Comparison of ENCODE assay signal across 25 cellular contexts in genomic region chr11:101354801-101355200, GRCh38.
"Had no signal": no experiment of that assay in that cellular context is flagged by ENCODE, and none has a peak within 500 bp of the region (broad histone marks: within the 10 kb centered on the region; RNA-seq: fewer than 3 reads in every experiment).

No MANE protein-coding gene starts in this region.

- DNase-seq: activated effector memory CD4-positive, alpha-beta T cell treated with anti-CD3 and anti-CD28 coated beads, Interleukin-2, amount 50 U/mL, for 16 hours; activated effector memory CD4-positive, alpha-beta T cell treated with Interleukin-2 at 50 U/mL for 16 hours; activated gamma-delta T cell; activated gamma-delta T cell treated with Interleukin-2 at 50 U/mL for 16 hours; activated naive CD4-positive, alpha-beta T cell; activated naive CD4-positive, alpha-beta T cell treated with anti-CD3 and anti-CD28 coated beads for 36 hours; activated naive CD4-positive, alpha-beta T cell treated with anti-CD3 and anti-CD28 coated beads, Interleukin-2, amount 10 ng/mL, durations not matched to agents 7 days and 5 days; activated naive CD4-positive, alpha-beta T cell treated with anti-CD3 and anti-CD28 coated beads, Interleukin-2, amount 50 U/mL, for 16 hours; activated naive CD4-positive, alpha-beta T cell treated with Interleukin-2 at 50 U/mL for 16 hours; activated naive CD8-positive, alpha-beta T cell treated with anti-CD3 and anti-CD28 coated beads for 36 hours; activated naive CD8-positive, alpha-beta T cell treated with anti-CD3 and anti-CD28 coated beads, Interleukin-2, amount 10 ng/mL, durations not matched to agents 7 days and 5 days; activated naive CD8-positive, alpha-beta T cell treated with anti-CD3 and anti-CD28 coated beads, Interleukin-2, amount 50 U/mL, for 24 hours; activated T-cell treated with anti-CD3 and anti-CD28 coated beads, Interleukin-2, amount 50 U/mL, for 4 hours; activated T-cell treated with anti-CD3 and anti-CD28 coated beads, Interleukin-2, amount 50 U/mL, for 48 hours; activated T-cell treated with anti-CD3 and anti-CD28 coated beads, Interleukin-2, amount 50 U/mL, for 72 hours; adrenal gland; amniotic stem cell; amygdala; anterior cingulate cortex; aorta; body of pancreas; brain microvascular endothelial cell; caudate nucleus; central memory CD4-positive, alpha-beta T cell; cerebellar nuclear complex had no signal
